In the genomic region with DNA sequence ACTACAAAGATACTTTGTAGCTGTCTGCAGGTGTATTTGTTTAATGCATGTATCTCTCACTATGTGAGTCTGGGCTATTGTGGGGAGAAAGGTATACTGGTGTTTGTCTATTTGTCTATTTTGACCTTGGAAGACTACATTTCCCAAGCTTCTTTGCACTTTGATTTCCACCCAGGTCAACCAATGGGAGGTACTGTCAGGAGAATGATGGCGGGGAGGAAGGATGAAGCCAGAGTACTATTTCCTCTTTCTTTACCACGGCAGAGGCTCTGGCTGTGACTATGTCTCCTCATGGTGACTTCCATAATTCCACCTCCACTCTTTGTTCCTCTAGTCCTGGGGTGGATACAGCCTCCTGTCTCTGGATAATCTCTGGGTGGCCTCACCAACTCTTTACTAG, we compare ENCODE assay signal across 12 cellular contexts. TPM values are rescaled to one million over a fixed set of nuclear protein-coding genes. Genes with fewer than 3 reads are reported as not detected.
DNase-seq lines count a peak whose midpoint lies in the region; ATAC-seq and TF ChIP-seq lines count a peak whose summit lies in the region.
"Had no signal": no experiment of that assay in that cellular context is flagged by ENCODE, and none has a peak within 500 bp of the region (broad histone marks: within the 10 kb centered on the region; RNA-seq: fewer than 3 reads in every experiment).

No MANE protein-coding gene starts in this region.

- ATAC-seq in left colon: peak; percentile 43
- ATAC-seq in HG03565 (IDR thresholded peaks at IDR 0.05; ENCODE audit: unreplicated experiment): no peak
- no peak for ATAC-seq in GM18520 (IDR thresholded peaks at IDR 0.05; ENCODE audit: unreplicated experiment)
- ATAC-seq: activated CD8-positive, alpha-beta T cell treated with anti-CD3 and anti-CD28 coated beads for 36 hours had no signal

- H3K27me3 ChIP-seq in KMS-11 (ENCODE audit: insufficient read depth, low read depth) (no peaks in the 10 kb centered on the region), SU-DHL-6 (ENCODE audit: low read length) (no peaks in the 10 kb centered on the region), adrenal gland (no peaks in the 10 kb centered on the region)

- 31 to 43% (median 40%) methylated on average over 2 of the region's 2 CpGs for WGBS in adrenal gland, 4 donors

- no peak overlapping the region for H3K4me3 ChIP-seq in KMS-11 (IDR thresholded peaks at IDR 0.05; ENCODE audit: insufficient read depth, low read depth, low read length)
- H3K4me3 ChIP-seq in SU-DHL-6 (ENCODE audit: insufficient read depth, low read length, poor library complexity, severe bottlenecking): no peak overlapping the region
- no peak overlapping the region for H3K4me3 ChIP-seq in adrenal gland

- H4K20me1 ChIP-seq in KMS-11 (ENCODE audit: insufficient read depth) (no peaks in the 10 kb centered on the region), SU-DHL-6 (ENCODE audit: low read depth, low read length) (no peaks in the 10 kb centered on the region)

- H3K9me3 ChIP-seq in SU-DHL-6 (ENCODE audit: insufficient read depth, low read length) (no peaks in the 10 kb centered on the region), adrenal gland (replicated peaks in 1 of 3) (no peaks in the 10 kb centered on the region)

- H3K9me2 ChIP-seq in SU-DHL-6 (replicated peaks; ENCODE audit: insufficient read depth, low read length): no peaks in the 10 kb centered on the region

- H3K4me1 ChIP-seq in KMS-11 (ENCODE audit: low read depth, poor library complexity, severe bottlenecking) (no peaks in the 10 kb centered on the region), adrenal gland (replicated peaks in 1 of 2) (no peaks in the 10 kb centered on the region)

- no peak for TF ChIP-seq CTCF in KMS-11 (conservative IDR thresholded peaks at IDR 0.05; ENCODE audit: low read depth, low read length)
- TF ChIP-seq CTCF in SU-DHL-6 (IDR thresholded peaks at IDR 0.05; ENCODE audit: insufficient read depth, low read length, poor library complexity, severe bottlenecking): no peak
- no peak for TF ChIP-seq CTCF in adrenal gland (IDR thresholded peaks at IDR 0.05)

- intact Hi-C loops in left colon (cut with DNase I, micrococcal nuclease) (no loop called here), adrenal gland (cut with DNase I) (no loop called here)

- peak; percentile 29 for DNase-seq in COLO829 (ENCODE audit: low spot score)
- no peak for DNase-seq in left colon
- DNase-seq in activated gamma-delta T cell treated with Interleukin-2 at 50 U/mL for 16 hours: no peak
- DNase-seq in adrenal gland: no peak
- DNase-seq: activated CD8-positive, alpha-beta T cell treated with anti-CD3 and anti-CD28 coated beads for 36 hours; glutamatergic neuron; NCI-H2171; posterior cingulate gyrus had no signal

- H3K9ac ChIP-seq in KMS-11 (no peak overlapping the region), SU-DHL-6 (ENCODE audit: low read length) (no peak overlapping the region)

- peak overlapping the region; percentile 61 for H2AFZ ChIP-seq in KMS-11 (ENCODE audit: low read depth)
- H2AFZ ChIP-seq in SU-DHL-6 (ENCODE audit: low read depth, low read length, severe bottlenecking): peak overlapping the region; percentile 25

- H3K4me2 ChIP-seq in KMS-11: no peak overlapping the region
- H3K4me2 ChIP-seq in SU-DHL-6 (ENCODE audit: low read depth, low read length, poor library complexity, severe bottlenecking): no peak overlapping the region

- H3K36me3 ChIP-seq in KMS-11 (ENCODE audit: insufficient read depth): no peaks in the 10 kb centered on the region
- no peaks in the 10 kb centered on the region for H3K36me3 ChIP-seq in SU-DHL-6 (ENCODE audit: low read length)
- no peaks in the 10 kb centered on the region for H3K36me3 ChIP-seq in adrenal gland (replicated peaks in 1 of 2)

- H3F3A ChIP-seq in SU-DHL-6 (ENCODE audit: insufficient read depth): no peaks in the 10 kb centered on the region

- H3K27ac ChIP-seq in KMS-11: no peak overlapping the region
- no peak overlapping the region for H3K27ac ChIP-seq in SU-DHL-6 (ENCODE audit: low read depth, low read length)
- no peak overlapping the region for H3K27ac ChIP-seq in adrenal gland

- H3K79me2 ChIP-seq in KMS-11 (ENCODE audit: insufficient read depth, low read depth) (no peaks in the 10 kb centered on the region), SU-DHL-6 (ENCODE audit: insufficient read depth, low read length) (no peaks in the 10 kb centered on the region)

- no peak for TF ChIP-seq POLR2A in adrenal gland (IDR thresholded peaks at IDR 0.05)

RNA-seq across cellular contexts. Expression of gene LBP, which starts 23.1 kb away (rescaled TPM):
- total RNA-seq in left colon: not detected
- 1 to 10 TPM in 1 of 8 donors, under 1 TPM in 6, not detected in 1; 0.15 to 2.0 (median 0.51) TPM for total RNA-seq in adrenal gland
- under 1 TPM; 0.24 to 0.57 (median 0.32) TPM for polyA plus RNA-seq in adrenal gland
- total RNA-seq: activated CD8-positive, alpha-beta T cell treated with anti-CD3 and anti-CD28 coated beads for 36 hours had no signal
